Comparison of ENCODE assay signal across 21 cellular contexts in genomic region chr2:3430211-3430610, GRCh38. TPM values are rescaled to one million over a fixed set of nuclear protein-coding genes. Genes with fewer than 3 reads are reported as not detected.
DNase-seq lines count a peak whose midpoint lies in the region; ATAC-seq and TF ChIP-seq lines count a peak whose summit lies in the region.
"Had no signal": no experiment of that assay in that cellular context is flagged by ENCODE, and none has a peak within 500 bp of the region (broad histone marks: within the 10 kb centered on the region; RNA-seq: fewer than 3 reads in every experiment).

No MANE protein-coding gene starts in this region.

- H3K9me3 Mint-ChIP-seq in mesothelial cell of epicardium, result no peaks in the 10 kb centered on the region
- H3K9me3 Mint-ChIP-seq in progenitor cell of endocrine pancreas (ENCODE audit: low read depth), result no peaks in the 10 kb centered on the region
- H3K9me3 Mint-ChIP-seq: activated CD8-positive, alpha-beta T cell treated with anti-CD3 and anti-CD28 coated beads for 36 hours; activated naive CD8-positive, alpha-beta T cell treated with anti-CD3 and anti-CD28 coated beads for 36 hours; T-cell had no signal

- DNase-seq in MV-4-11 (lab: John Stamatoyannopoulos, UW) (peak; percentile 89), mesothelial cell of epicardium (ENCODE audit: low spot score in 2 of 2, unreplicated experiment in 2 of 2) (no peak), progenitor cell of endocrine pancreas (ENCODE audit: low spot score, unreplicated experiment) (no peak), medulla oblongata (ENCODE audit: extremely low spot score) (no peak)
- DNase-seq in activated CD8-positive, alpha-beta memory T cell treated with anti-CD3 and anti-CD28 coated beads, Interleukin-2, amount 50 U/mL, for 4 hours, result no peak
- DNase-seq: activated CD8-positive, alpha-beta T cell treated with anti-CD3 and anti-CD28 coated beads for 36 hours; activated effector memory CD4-positive, alpha-beta T cell treated with Interleukin-2 at 50 U/mL for 16 hours; activated naive CD8-positive, alpha-beta T cell treated with anti-CD3 and anti-CD28 coated beads for 36 hours; activated T-cell treated with anti-CD3 and anti-CD28 coated beads for 4 hours; C1 segment of cervical spinal cord; DMS79; GDM1; MG63; NCI-H1694; SJCRH30; stimulated activated naive CD4-positive, alpha-beta T cell treated with Interleukin-2 at 50 U/mL for 16 hours; T-cell had no signal

- H3K4me1 Mint-ChIP-seq in mesothelial cell of epicardium (peaks cover 5% of the 10 kb centered on the region), progenitor cell of endocrine pancreas (ENCODE audit: low read depth) (no peaks in the 10 kb centered on the region)

- H3K27me3 Mint-ChIP-seq in mesothelial cell of epicardium (ENCODE audit: low read depth) (no peaks in the 10 kb centered on the region), progenitor cell of endocrine pancreas (no peaks in the 10 kb centered on the region)
- H3K27me3 Mint-ChIP-seq: activated CD8-positive, alpha-beta T cell treated with anti-CD3 and anti-CD28 coated beads for 36 hours; activated naive CD8-positive, alpha-beta T cell treated with anti-CD3 and anti-CD28 coated beads for 36 hours; T-cell had no signal

- H3K27ac Mint-ChIP-seq in mesothelial cell of epicardium (peak overlapping the region; percentile 17), progenitor cell of endocrine pancreas (no peak overlapping the region)
- H3K27ac Mint-ChIP-seq: activated CD8-positive, alpha-beta T cell treated with anti-CD3 and anti-CD28 coated beads for 36 hours; activated naive CD8-positive, alpha-beta T cell treated with anti-CD3 and anti-CD28 coated beads for 36 hours; T-cell had no signal

- TF ChIP-seq CTCF in mesothelial cell of epicardium (IDR thresholded peaks at IDR 0.05; ENCODE audit: unreplicated experiment) (no peak), progenitor cell of endocrine pancreas (IDR thresholded peaks at IDR 0.05; ENCODE audit: unreplicated experiment) (no peak)

- peak; percentile 44 for ATAC-seq in SK-N-SH treated with all-trans-retinoic acid at 6 μM for 48 hours
- peak; percentile 38 for ATAC-seq in esophagus mucosa
- ATAC-seq in GM21528 (IDR thresholded peaks at IDR 0.05; ENCODE audit: low FRiP score, unreplicated experiment), result no peak
- ATAC-seq: activated CD8-positive, alpha-beta T cell treated with anti-CD3 and anti-CD28 coated beads for 36 hours; K562; T-cell had no signal

- H3K36me3 Mint-ChIP-seq in mesothelial cell of epicardium (peaks cover 38% of the 10 kb centered on the region), progenitor cell of endocrine pancreas (ENCODE audit: insufficient read depth) (peaks cover 15% of the 10 kb centered on the region)

- no peak overlapping the region for H3K4me3 Mint-ChIP-seq in mesothelial cell of epicardium
- H3K4me3 Mint-ChIP-seq in progenitor cell of endocrine pancreas (ENCODE audit: low read depth), result no peak overlapping the region
- H3K4me3 Mint-ChIP-seq: activated CD8-positive, alpha-beta T cell treated with anti-CD3 and anti-CD28 coated beads for 36 hours; activated naive CD8-positive, alpha-beta T cell treated with anti-CD3 and anti-CD28 coated beads for 36 hours; T-cell had no signal

TF ChIP-seq in SK-N-SH treated with all-trans-retinoic acid at 6 μM for 48 hours, 23 proteins besides CTCF, POLR2A, EP300 and RAD21:
- TF ChIP-seq ZFP3 (CRISPR knock-in tag; IDR thresholded peaks at IDR 0.05) (0 out of 2 replicates have a peak, but pooled peaks have one; percentile 24), SNAI2 (CRISPR knock-in tag; IDR thresholded peaks at IDR 0.05) (no peak), ISL1 (CRISPR knock-in tag; IDR thresholded peaks at IDR 0.05) (peak; percentile 44), ZNF565 (CRISPR knock-in tag; conservative IDR thresholded peaks at IDR 0.05; ENCODE audit: low read depth) (no peak), RARB (CRISPR knock-in tag; IDR thresholded peaks at IDR 0.05) (no peak), CREB5 (CRISPR knock-in tag; IDR thresholded peaks at IDR 0.05; ENCODE audit: low read depth) (no peak; the same call in 1 of the 2 replicates), ARNTL (CRISPR knock-in tag; IDR thresholded peaks at IDR 0.05; ENCODE audit: borderline replicate concordance, low read depth) (no peak), ZFP30 (CRISPR knock-in tag; IDR thresholded peaks at IDR 0.05) (no peak)
- TF ChIP-seq, protein P1, sequence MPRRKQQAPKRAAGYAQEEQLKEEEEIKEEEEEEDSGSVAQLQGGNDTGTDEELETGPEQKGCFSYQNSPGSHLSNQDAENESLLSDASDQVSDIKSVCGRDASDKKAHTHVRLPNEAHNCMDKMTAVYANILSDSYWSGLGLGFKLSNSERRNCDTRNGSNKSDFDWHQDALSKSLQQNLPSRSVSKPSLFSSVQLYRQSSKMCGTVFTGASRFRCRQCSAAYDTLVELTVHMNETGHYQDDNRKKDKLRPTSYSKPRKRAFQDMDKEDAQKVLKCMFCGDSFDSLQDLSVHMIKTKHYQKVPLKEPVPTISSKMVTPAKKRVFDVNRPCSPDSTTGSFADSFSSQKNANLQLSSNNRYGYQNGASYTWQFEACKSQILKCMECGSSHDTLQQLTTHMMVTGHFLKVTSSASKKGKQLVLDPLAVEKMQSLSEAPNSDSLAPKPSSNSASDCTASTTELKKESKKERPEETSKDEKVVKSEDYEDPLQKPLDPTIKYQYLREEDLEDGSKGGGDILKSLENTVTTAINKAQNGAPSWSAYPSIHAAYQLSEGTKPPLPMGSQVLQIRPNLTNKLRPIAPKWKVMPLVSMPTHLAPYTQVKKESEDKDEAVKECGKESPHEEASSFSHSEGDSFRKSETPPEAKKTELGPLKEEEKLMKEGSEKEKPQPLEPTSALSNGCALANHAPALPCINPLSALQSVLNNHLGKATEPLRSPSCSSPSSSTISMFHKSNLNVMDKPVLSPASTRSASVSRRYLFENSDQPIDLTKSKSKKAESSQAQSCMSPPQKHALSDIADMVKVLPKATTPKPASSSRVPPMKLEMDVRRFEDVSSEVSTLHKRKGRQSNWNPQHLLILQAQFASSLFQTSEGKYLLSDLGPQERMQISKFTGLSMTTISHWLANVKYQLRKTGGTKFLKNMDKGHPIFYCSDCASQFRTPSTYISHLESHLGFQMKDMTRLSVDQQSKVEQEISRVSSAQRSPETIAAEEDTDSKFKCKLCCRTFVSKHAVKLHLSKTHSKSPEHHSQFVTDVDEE (CRISPR knock-in tag; IDR thresholded peaks at IDR 0.05), result no peak

RNA-seq across cellular contexts. Expression of gene TRAPPC12, which starts 50.7 kb away (rescaled TPM):
- total RNA-seq in esophagus mucosa (61.7 TPM), mesothelial cell of epicardium (121 to 134 TPM (median 128 TPM) in 3 replicates), progenitor cell of endocrine pancreas (112 and 121 TPM in 2 replicates)

RNA-seq across cellular contexts. Expression of gene EIPR1, which starts 52.6 kb away (rescaled TPM):
- 25.9 TPM for total RNA-seq in esophagus mucosa
- 25.4 to 27.9 TPM (median 26.4 TPM) in 3 replicates for total RNA-seq in mesothelial cell of epicardium
- 32.0 and 36.2 TPM in 2 replicates for total RNA-seq in progenitor cell of endocrine pancreas
